Comparison of ENCODE assay signal across 8 cellular contexts in genomic region chr15:74240002-74240568, GRCh38. TPM values are rescaled to one million over a fixed set of nuclear protein-coding genes. Genes with fewer than 3 reads are reported as not detected.
DNase-seq lines count a peak whose midpoint lies in the region; ATAC-seq and TF ChIP-seq lines count a peak whose summit lies in the region.

No MANE protein-coding gene starts in this region.

- H3K9me3 ChIP-seq in ovary, result no peaks in the 10 kb centered on the region

- ATAC-seq in HG02623 (IDR thresholded peaks at IDR 0.05; ENCODE audit: unreplicated experiment), result no peak
- no peak for ATAC-seq in HG03159 (IDR thresholded peaks at IDR 0.05; ENCODE audit: unreplicated experiment)

- DNase-seq in ACHN, result peak; percentile 91
- DNase-seq in RKO (ENCODE audit: low spot score), result peak; percentile 5
- DNase-seq in fibroblast of gingiva (ENCODE audit: low read depth), result peak; percentile 90
- peak; percentile 37 to 77 (median 57) for DNase-seq in ovary
- no peak for DNase-seq in activated naive CD4-positive, alpha-beta T cell treated with Interleukin-2 at 50 U/mL for 16 hours

- peak; percentile 37; the same call in 1 of the 2 replicates for TF ChIP-seq RAD21 in Ishikawa (IDR thresholded peaks at IDR 0.05; ENCODE audit: low read depth)

- intact Hi-C loops in ovary (cut with DNase I), result no loop called here

- no peaks in the 10 kb centered on the region for H3K36me3 ChIP-seq in ovary

- H3K4me3 ChIP-seq in ovary, result no peak overlapping the region

- TF ChIP-seq CTCF in ovary (IDR thresholded peaks at IDR 0.05), result no peak

- TF ChIP-seq POLR2A in ovary (IDR thresholded peaks at IDR 0.05), result no peak

- H3K27me3 ChIP-seq in ovary, result no peaks in the 10 kb centered on the region

- peaks cover 13% of the 10 kb centered on the region for H3K4me1 ChIP-seq in ovary (ENCODE audit: insufficient read depth)

- H3K27ac ChIP-seq in ovary, result no peak overlapping the region

- TF ChIP-seq EP300 in Ishikawa (IDR thresholded peaks at IDR 0.05; ENCODE audit: borderline replicate concordance), result peak; percentile 93
- TF ChIP-seq EP300 in ovary (IDR thresholded peaks at IDR 0.05), result no peak

- WGBS in ovary, 3 donors, result 14 to 17% (median 15%) methylated on average over 5 of the region's 5 CpGs

- in situ Hi-C loops in ACHN (cut with HindIII; ENCODE audit: low pct_ligation_motif_present, low pct_unique_long_range_greater_than_20kb, low sequenced_read_pairs), result no loop called here

TF ChIP-seq in Ishikawa, 13 proteins besides CTCF, POLR2A, EP300 and RAD21:
- TF ChIP-seq REST (IDR thresholded peaks at IDR 0.05; ENCODE audit: low read depth), result peak; percentile 12; the same call in 1 of the 2 replicates
- peak; percentile 84 for TF ChIP-seq TEAD4 (IDR thresholded peaks at IDR 0.05)
- TF ChIP-seq CEBPB (IDR thresholded peaks at IDR 0.05), result 0 out of 2 replicates have a peak, but pooled peaks have one; percentile 6
- TF ChIP-seq EGR1 (IDR thresholded peaks at IDR 0.05), result no peak
- TF ChIP-seq TCF12 (IDR thresholded peaks at IDR 0.05; ENCODE audit: low read depth), result peak; percentile 95
- TF ChIP-seq CREB1 (IDR thresholded peaks at IDR 0.05; ENCODE audit: low read depth), result 0 out of 2 replicates have a peak, but pooled peaks have one; percentile 16
- peak; percentile 78; the same call in 1 of the 2 replicates for TF ChIP-seq ZBTB7A (IDR thresholded peaks at IDR 0.05; ENCODE audit: low read depth)
- TF ChIP-seq FOXM1 (IDR thresholded peaks at IDR 0.05; ENCODE audit: borderline replicate concordance, low read depth), result peak; percentile 66; the same call in 1 of the 2 replicates
- peak; percentile 100 for TF ChIP-seq NFIC (IDR thresholded peaks at IDR 0.05)
- TF ChIP-seq TAF1 (IDR thresholded peaks at IDR 0.05; ENCODE audit: low read depth), result peak; percentile 34; the same call in 1 of the 2 replicates
- TF ChIP-seq USF1 (IDR thresholded peaks at IDR 0.05), result peak; percentile 61
- TF ChIP-seq YY1 (IDR thresholded peaks at IDR 0.05; ENCODE audit: low read depth), result no peak
- TF ChIP-seq MAX (IDR thresholded peaks at IDR 0.05), result peak; percentile 81

RNA-seq across cellular contexts. Expression of gene CCDC33, which starts 4.0 kb away (rescaled TPM):
- 10 to 100 TPM in 1 of 7 donors, 1 to 10 TPM in 3, under 1 TPM in 1, not detected in 2; 0.74 to 24.7 (median 2.7) TPM for total RNA-seq in ovary
- under 1 TPM in 1 of 2 donors, not detected in 1; 0.10 TPM for polyA plus RNA-seq in ovary

RNA-seq across cellular contexts. Expression of gene STRA6, which starts 37.5 kb away (rescaled TPM):
- total RNA-seq in ovary, result 1 to 10 TPM in 3 of 7 donors, under 1 TPM in 4; 0.20 to 2.8 (median 0.87) TPM
- under 1 TPM; 0.47 to 0.64 TPM for polyA plus RNA-seq in ovary
